ENCODE assay signal across 1 cellular context in genomic region chr3:13197795-13198194, GRCh38.
TF ChIP-seq lines count a peak whose summit lies in the region.

No MANE protein-coding gene starts in this region.

TF ChIP-seq in HepG2, 621 proteins besides CTCF, POLR2A, EP300 and RAD21 (continued from another document):
- no peak for TF ChIP-seq HMGXB4 (CRISPR knock-in tag; IDR thresholded peaks at IDR 0.05; ENCODE audit: borderline replicate concordance in 1 of 2, low read depth in 1 of 2)
- no peak for TF ChIP-seq RBFOX2 (IDR thresholded peaks at IDR 0.05; ENCODE audit: low read depth, low read length)
- no peak for TF ChIP-seq ZSCAN12 (CRISPR knock-in tag; IDR thresholded peaks at IDR 0.05)
- no peak for TF ChIP-seq ZNF318 (CRISPR knock-in tag; IDR thresholded peaks at IDR 0.05)
- no peak for TF ChIP-seq ZNF331 (CRISPR knock-in tag; IDR thresholded peaks at IDR 0.05)
- no peak for TF ChIP-seq MYNN (CRISPR knock-in tag; IDR thresholded peaks at IDR 0.05; ENCODE audit: low read depth)
- no peak for TF ChIP-seq EZH2 (conservative IDR thresholded peaks at IDR 0.05; ENCODE audit: low read depth, low read length)
- TF ChIP-seq CENPT (CRISPR knock-in tag; IDR thresholded peaks at IDR 0.05; ENCODE audit: low read depth) = no peak
- no peak for TF ChIP-seq ZHX1 (CRISPR knock-in tag; IDR thresholded peaks at IDR 0.05; ENCODE audit: low read depth)
- no peak for TF ChIP-seq MXD4 (CRISPR knock-in tag; IDR thresholded peaks at IDR 0.05)
- TF ChIP-seq ZNF878 (CRISPR knock-in tag; IDR thresholded peaks at IDR 0.05) = no peak
- no peak for TF ChIP-seq THRA (CRISPR knock-in tag; IDR thresholded peaks at IDR 0.05; ENCODE audit: borderline replicate concordance)
- no peak for TF ChIP-seq DRAP1 (CRISPR knock-in tag; IDR thresholded peaks at IDR 0.05)
- peak; percentile 67; the same call in 1 of the 2 replicates for TF ChIP-seq HNRNPL (IDR thresholded peaks at IDR 0.05; ENCODE audit: low read depth, low read length)
- TF ChIP-seq MAX (IDR thresholded peaks at IDR 0.05) = no peak
